22 cellular contexts compared by ENCODE assay signal in genomic region chr13:113422790-113423189, GRCh38. TPM values are rescaled to one million over a fixed set of nuclear protein-coding genes. Genes with fewer than 3 reads are reported as not detected.
DNase-seq lines count a peak whose midpoint lies in the region; ATAC-seq and TF ChIP-seq lines count a peak whose summit lies in the region.
"Had no signal": no experiment of that assay in that cellular context is flagged by ENCODE, and none has a peak within 500 bp of the region (broad histone marks: within the 10 kb centered on the region; RNA-seq: fewer than 3 reads in every experiment).

No MANE protein-coding gene starts in this region.

- peak overlapping the region; percentile 15 to 96 (median 85); a peak in 21 of 22 replicates for H3K4me2 ChIP-seq in BLaER1 treated with 17β-estradiol and CSF1 and Interleukin-3, amounts not matched to agents 10 nM and 100 nM
- H3K4me2 ChIP-seq: A549, GM23338 had no signal

- H3K4me3 ChIP-seq in BLaER1 treated with 17β-estradiol and CSF1 and Interleukin-3, amounts not matched to agents 10 nM and 100 nM, result peak overlapping the region in 1 of 10 experiments; percentile 14; a peak in 2 of 20 replicates
- H3K4me3 ChIP-seq in esophagus muscularis mucosa (no peak overlapping the region), stomach (no peak overlapping the region)
- H3K4me3 ChIP-seq: A549, GM12878, GM23338, Peyer's patch had no signal

- TF ChIP-seq CTCF in esophagus muscularis mucosa (IDR thresholded peaks at IDR 0.05), result no peak
- TF ChIP-seq CTCF in nephron progenitor cell (IDR thresholded peaks at IDR 0.05), result no peak
- TF ChIP-seq CTCF in stomach (IDR thresholded peaks at IDR 0.05), result no peak

- no peaks in the 10 kb centered on the region for H3K36me3 ChIP-seq in BLaER1 treated with 17β-estradiol and CSF1 and Interleukin-3, amounts not matched to agents 10 nM and 100 nM
- H3K36me3 ChIP-seq in esophagus muscularis mucosa (peaks cover 0 to 61% (median 2%) of the 10 kb centered on the region in 4 donors), stomach (no peaks in the 10 kb centered on the region)
- H3K36me3 ChIP-seq: Peyer's patch had no signal

- DNase-seq in esophagus muscularis mucosa (ENCODE audit: extremely low spot score), result no peak
- DNase-seq in nephron progenitor cell, result no peak
- no peak for DNase-seq in stomach
- DNase-seq in activated CD4-positive, CD25-positive, alpha-beta regulatory T cell treated with anti-CD3 and anti-CD28 coated beads, Interleukin-2, amount 50 U/mL, for 72 hours, result no peak
- DNase-seq in DMS153 (lab: John Stamatoyannopoulos, UW), result no peak
- no peak for DNase-seq in stimulated activated CD8-positive, alpha-beta memory T cell treated with anti-CD3 and anti-CD28 coated beads, Interleukin-4, amount 100 ng/mL, for 48 hours
- DNase-seq: Calu3; CD8-positive, alpha-beta T cell; DMS53; EL; HCEC 1CT; MM.1S; NCI-H1092; NCI-H1436 treated with DMSO at 0.1 percent for 48 hours; NCI-H2081; Peyer's patch had no signal

- H3K27ac ChIP-seq in BLaER1 treated with 17β-estradiol and CSF1 and Interleukin-3, amounts not matched to agents 10 nM and 100 nM, result peak overlapping the region in 1 of 11 experiments; percentile 26; a peak in 2 of 22 replicates
- peak overlapping the region; percentile 71 to 81 (median 76) for H3K27ac ChIP-seq in esophagus muscularis mucosa (replicated peaks in 1 of 4)
- H3K27ac ChIP-seq in stomach, result peak overlapping the region in 3 of 5 donors; percentile 59 to 76 (median 66)
- H3K27ac ChIP-seq: A549 had no signal

- H3K4me1 Mint-ChIP-seq in nephron progenitor cell, result peaks cover 30% of the 10 kb centered on the region

- intact Hi-C loops in esophagus muscularis mucosa (cut with DNase I), result no loop called here
- intact Hi-C loops in stomach (cut with DNase I; ENCODE audit: low total_unique reads), result no loop called here

- H3K27ac Mint-ChIP-seq in nephron progenitor cell, result peak overlapping the region; percentile 97
- H3K27ac Mint-ChIP-seq: CD8-positive, alpha-beta T cell had no signal

- TF ChIP-seq EP300 in esophagus muscularis mucosa (IDR thresholded peaks at IDR 0.05) (no peak), stomach (IDR thresholded peaks at IDR 0.05) (no peak)

- H3K9ac ChIP-seq in BLaER1 treated with 17β-estradiol and CSF1 and Interleukin-3, amounts not matched to agents 10 nM and 100 nM, result peak overlapping the region in 5 of 11 experiments; percentile 11 to 61 (median 42); a peak in 7 of 22 replicates

- H3K9me3 ChIP-seq in BLaER1 treated with 17β-estradiol and CSF1 and Interleukin-3, amounts not matched to agents 10 nM and 100 nM (replicated peaks in 1 of 11), result no peaks in the 10 kb centered on the region; a peak in 1 of 22 replicates
- H3K9me3 ChIP-seq in esophagus muscularis mucosa (no peaks in the 10 kb centered on the region), stomach (no peaks in the 10 kb centered on the region)
- H3K9me3 ChIP-seq: A549, Peyer's patch had no signal

- ATAC-seq in GM21367 (IDR thresholded peaks at IDR 0.05; ENCODE audit: unreplicated experiment), result no peak
- ATAC-seq: CD8-positive, alpha-beta T cell; GM12878; GM23338 had no signal

- H4K20me1 ChIP-seq in BLaER1 treated with 17β-estradiol and CSF1 and Interleukin-3, amounts not matched to agents 10 nM and 100 nM, result peaks cover 0 to 14% (median 0%) of the 10 kb centered on the region in 11 experiments; a peak in 6 of 22 replicates

- H3K36me3 Mint-ChIP-seq in nephron progenitor cell (ENCODE audit: low read depth), result peaks cover 13% of the 10 kb centered on the region
- H3K36me3 Mint-ChIP-seq: CD8-positive, alpha-beta T cell had no signal

- TF ChIP-seq POLR2A in esophagus muscularis mucosa (IDR thresholded peaks at IDR 0.05; ENCODE audit: low read depth) (no peak), stomach (IDR thresholded peaks at IDR 0.05) (no peak)

- H3K27me3 ChIP-seq in BLaER1 treated with 17β-estradiol and CSF1 and Interleukin-3, amounts not matched to agents 10 nM and 100 nM, result peaks cover 9 to 59% (median 17%) of the 10 kb centered on the region in 11 experiments
- H3K27me3 ChIP-seq in esophagus muscularis mucosa, result no peaks in the 10 kb centered on the region
- H3K27me3 ChIP-seq in stomach, result no peaks in the 10 kb centered on the region
- H3K27me3 ChIP-seq: Peyer's patch had no signal

- 99% methylated on average over 7 of the region's 16 CpGs for WGBS in esophagus muscularis mucosa
- WGBS in stomach, 5 donors, result 86 to 92% (median 88%) methylated on average over 15 to 16 of the region's 16 CpGs

- peaks cover 18% of the 10 kb centered on the region for H3K27me3 Mint-ChIP-seq in nephron progenitor cell (ENCODE audit: low read depth, poor library complexity)

- H3K9me3 Mint-ChIP-seq in nephron progenitor cell, result no peaks in the 10 kb centered on the region
- H3K9me3 Mint-ChIP-seq: CD8-positive, alpha-beta T cell; GM23338 had no signal

- H3K4me1 ChIP-seq in BLaER1 treated with 17β-estradiol and CSF1 and Interleukin-3, amounts not matched to agents 10 nM and 100 nM, result peaks cover 44 to 83% (median 70%) of the 10 kb centered on the region in 10 experiments
- H3K4me1 ChIP-seq in esophagus muscularis mucosa, result peaks cover 0 to 22% (median 15%) of the 10 kb centered on the region in 4 donors
- peaks cover 0 to 28% (median 16%) of the 10 kb centered on the region in 4 donors for H3K4me1 ChIP-seq in stomach
- H3K4me1 ChIP-seq: A549, Peyer's patch had no signal

- H3K4me3 Mint-ChIP-seq in nephron progenitor cell, result no peak overlapping the region
- H3K4me3 Mint-ChIP-seq: CD8-positive, alpha-beta T cell; GM23338 had no signal

RNA-seq across cellular contexts. Expression of gene ADPRHL1, which starts 30.5 kb away (rescaled TPM):
- total RNA-seq in esophagus muscularis mucosa (10 to 100 TPM in 2 of 4 donors, 1 to 10 TPM in 2; 6.9 to 26.2 (median 11.0) TPM), stomach (1 to 10 TPM; 1.7 to 6.7 (median 2.4) TPM)
- polyA plus RNA-seq in stomach, result 1 to 10 TPM; 2.2 to 5.5 (median 4.1) TPM

RNA-seq across cellular contexts. Expression of gene GRTP1, which starts 58.9 kb away (rescaled TPM):
- total RNA-seq in esophagus muscularis mucosa (10 to 100 TPM in 2 of 4 donors, 1 to 10 TPM in 2; 6.4 to 11.7 (median 8.7) TPM), stomach (10 to 100 TPM in 2 of 5 donors, 1 to 10 TPM in 3; 1.2 to 15.1 (median 5.4) TPM)
- polyA plus RNA-seq in stomach, result 10 to 100 TPM; 12.4 to 16.3 (median 15.1) TPM
- total RNA-seq: CD8-positive, alpha-beta T cell; LHCN-M2 had no signal
